ENCODE assay signal across 8 cellular contexts in genomic region chr9:136095495-136096058, GRCh38. TPM values are rescaled to one million over a fixed set of nuclear protein-coding genes. Genes with fewer than 3 reads are reported as not detected.
DNase-seq lines count a peak whose midpoint lies in the region; ATAC-seq, FAIRE-seq and TF ChIP-seq lines count a peak whose summit lies in the region.

No MANE protein-coding gene starts in this region.

- H2AFZ ChIP-seq in PC-3 (ENCODE audit: low read length) = peak overlapping the region; percentile 64

- peak overlapping the region; percentile 75 for H3K4me2 ChIP-seq in PC-3 (ENCODE audit: low read length)

- TF ChIP-seq CTCF in Caco-2 (IDR thresholded peaks at IDR 0.05; ENCODE audit: insufficient read depth in 1 of 2, low read depth in 1 of 2, low read length in 1 of 2, severe bottlenecking in 1 of 2, unreplicated experiment in 1 of 2) (no peak), PC-3 (conservative IDR thresholded peaks at IDR 0.05; ENCODE audit: low read depth, low read length) (no peak), dorsolateral prefrontal cortex (IDR thresholded peaks at IDR 0.05 in 54 of 56, conservative IDR thresholded peaks at IDR 0.05 in 2 of 56; ENCODE audit: low read depth in 1 of 56, partially characterized antibody in 56 of 56) (no peak), vagina (IDR thresholded peaks at IDR 0.05) (no peak), D721Med (IDR thresholded peaks at IDR 0.05; ENCODE audit: insufficient read depth, missing control alignments) (no peak), GM20000 (IDR thresholded peaks at IDR 0.05; ENCODE audit: extremely low read depth, missing control alignments) (no peak)

- H3K4me3 ChIP-seq in Caco-2 (ENCODE audit: low read depth, low read length) = peak overlapping the region; percentile 44
- H3K4me3 ChIP-seq in PC-3 (ENCODE audit: low read length) = peak overlapping the region; percentile 67
- peak overlapping the region; percentile 41 to 79 (median 65) for H3K4me3 ChIP-seq in dorsolateral prefrontal cortex
- H3K4me3 ChIP-seq in mesodermal cell (ENCODE audit: extremely low read depth, insufficient read depth, low read length, poor library complexity, severe bottlenecking) = peak overlapping the region; percentile 40
- peak overlapping the region; percentile 59 to 86 for H3K4me3 ChIP-seq in vagina

- H3K4me3 Mint-ChIP-seq in Caco-2 (ENCODE audit: unreplicated experiment) = peak overlapping the region; percentile 60

- peaks cover 38% of the 10 kb centered on the region for H3K79me2 ChIP-seq in PC-3 (ENCODE audit: low read length)

- H3K27ac Mint-ChIP-seq in Caco-2 (ENCODE audit: unreplicated experiment) = no peak overlapping the region

- ATAC-seq in PC-3 = peak; percentile 48
- no peak for ATAC-seq in GM21737 (IDR thresholded peaks at IDR 0.05; ENCODE audit: unreplicated experiment)

- H3K4me1 Mint-ChIP-seq in Caco-2 (ENCODE audit: low read depth, unreplicated experiment) = peaks cover 5% of the 10 kb centered on the region

- H3K4me1 ChIP-seq in Caco-2 = peaks cover 17% of the 10 kb centered on the region
- H3K4me1 ChIP-seq in PC-3 (ENCODE audit: insufficient read depth, low read length) = peaks cover 9% of the 10 kb centered on the region; the same call in 1 of the 2 replicates
- H3K4me1 ChIP-seq in mesodermal cell (ENCODE audit: control insufficient read depth, insufficient read depth, low read length, poor library complexity, severe bottlenecking) = peaks cover 41% of the 10 kb centered on the region
- H3K4me1 ChIP-seq in vagina = peaks cover 48% of the 10 kb centered on the region

- H3K9me3 ChIP-seq in Caco-2 = no peaks in the 10 kb centered on the region
- no peaks in the 10 kb centered on the region for H3K9me3 ChIP-seq in PC-3 (ENCODE audit: low read length)
- no peaks in the 10 kb centered on the region for H3K9me3 ChIP-seq in mesodermal cell (ENCODE audit: control insufficient read depth, low read length)
- H3K9me3 ChIP-seq in vagina = no peaks in the 10 kb centered on the region

- H4K20me1 ChIP-seq in PC-3 (ENCODE audit: low read length) = no peaks in the 10 kb centered on the region

- POLR2A ChIA-PET in Caco-2 (lab: Charles Lee) (interaction anchor here (0.5 to 2.0 kb wide), 2 partner anchors 23 to 633 kb away, joined by 4 to 6 read pairs; partner anchors contain the start of gene TMEM250), PC-3 (lab: Charles Lee; ENCODE audit: unreplicated experiment) (no interaction called here)

- H3K36me3 Mint-ChIP-seq in Caco-2 (ENCODE audit: insufficient read depth, unreplicated experiment) = peaks cover 9% of the 10 kb centered on the region

- H3K9me2 ChIP-seq in PC-3 (replicated peaks; ENCODE audit: low read length) = no peaks in the 10 kb centered on the region

- DNase-seq in Caco-2 (peak in 1 of 2 experiments; percentile 54), PC-3 (peak; percentile 25), dorsolateral prefrontal cortex (peak in 1 of 10 donors; percentile 51), vagina (ENCODE audit: extremely low spot score in 2 of 2) (no peak), D721Med (ENCODE audit: insufficient read length, low spot score) (no peak), GM20000 (ENCODE audit: low spot score) (no peak)

- H3K27me3 ChIP-seq in Caco-2 (replicated peaks; ENCODE audit: control insufficient read depth, insufficient read depth, low read length) = no peaks in the 10 kb centered on the region
- no peaks in the 10 kb centered on the region for H3K27me3 ChIP-seq in PC-3 (ENCODE audit: low read length)
- peaks cover 0 to 6% (median 0%) of the 10 kb centered on the region in 45 donors for H3K27me3 ChIP-seq in dorsolateral prefrontal cortex
- no peaks in the 10 kb centered on the region for H3K27me3 ChIP-seq in vagina

- H3K9me3 Mint-ChIP-seq in Caco-2 (ENCODE audit: unreplicated experiment) = no peaks in the 10 kb centered on the region

- H3K36me3 ChIP-seq in Caco-2 (ENCODE audit: control insufficient read depth, insufficient read depth, low read length) = no peaks in the 10 kb centered on the region
- no peaks in the 10 kb centered on the region for H3K36me3 ChIP-seq in PC-3 (ENCODE audit: low read depth, low read length)
- H3K36me3 ChIP-seq in mesodermal cell (ENCODE audit: control insufficient read depth, insufficient read depth, low read length) = no peaks in the 10 kb centered on the region
- no peaks in the 10 kb centered on the region for H3K36me3 ChIP-seq in vagina

- CTCF ChIA-PET in Caco-2 (lab: Charles Lee) = interaction anchor here (0.6 to 1.4 kb wide), 3 partner anchors 22 to 128 kb away, joined by 3 to 5 read pairs (median 5); no protein-coding TSS in a partner anchor
- CTCF ChIA-PET in PC-3 (lab: Charles Lee) = no interaction called here

- 7 to 9% methylated on average over 33 to 59 of the region's 73 CpGs for WGBS in mesodermal cell (ENCODE audit: insufficient coverage in 2 of 2), 2 experiments

- H3K27ac ChIP-seq in PC-3 (ENCODE audit: low read length) (no peak overlapping the region), dorsolateral prefrontal cortex (peak overlapping the region in 55 of 59 donors; percentile 7 to 92 (median 78)), mesodermal cell (ENCODE audit: low read depth, low read length, severe bottlenecking) (no peak overlapping the region), vagina (peak overlapping the region; percentile 87)

- no peak for FAIRE-seq in D721Med (lab: Jason Lieb, UNC)

- no peak for TF ChIP-seq POLR2A in vagina (IDR thresholded peaks at IDR 0.05)

- H3F3A ChIP-seq in PC-3 (ENCODE audit: low read length, unreplicated experiment) = no peaks in the 10 kb centered on the region

- no peaks in the 10 kb centered on the region for H3K27me3 Mint-ChIP-seq in Caco-2 (ENCODE audit: insufficient read depth, unreplicated experiment)

- intact Hi-C loops in Caco-2 (cut with micrococcal nuclease; ENCODE audit: unreplicated experiment) (loop anchor here (2.0 kb wide), 1 partner anchor 23 kb away; the partner anchor contains the start of gene TMEM250), PC-3 (cut with micrococcal nuclease) (no loop called here), dorsolateral prefrontal cortex (cut with DNase I) (no loop called here), vagina (cut with DNase I) (no loop called here)

- no TSS peak for BruUV-seq in Caco-2 (replicated peaks; lab: Mats Ljungman, UMichigan)
- BruUV-seq in PC-3 (replicated peaks; lab: Mats Ljungman, UMichigan) = no TSS peak

- no peak overlapping the region for H3K9ac ChIP-seq in PC-3 (ENCODE audit: low read length)

RNA-seq across cellular contexts. Expression of gene NACC2, which starts 0.5 kb away (rescaled TPM):
- total RNA-seq in Caco-2 (2022) = 20.3 and 22.0 TPM in 2 replicates
- total RNA-seq in PC-3 (2014; rRNA removed) = 12.3 and 16.5 TPM in 2 replicates
- total RNA-seq in dorsolateral prefrontal cortex = 100 to 1,000 TPM in 46 of 120 experiments, 10 to 100 TPM in 74; 55.9 to 246 (median 94.8) TPM
- 16.2 TPM for polyA plus RNA-seq in mesodermal cell (2013, experiment 1 of 2)
- polyA plus RNA-seq in mesodermal cell (2013, experiment 2 of 2) = 14.8 TPM
- 21.1 TPM for total RNA-seq in vagina

RNA-seq across cellular contexts. Expression of gene TMEM250, which starts 23.1 kb away (rescaled TPM):
- total RNA-seq in Caco-2 (2022) = 35.6 and 38.2 TPM in 2 replicates
- 62.3 and 64.7 TPM in 2 replicates for total RNA-seq in PC-3 (2014; rRNA removed)
- 10 to 100 TPM; 19.3 to 53.2 (median 34.1) TPM for total RNA-seq in dorsolateral prefrontal cortex
- 22.4 TPM for polyA plus RNA-seq in mesodermal cell (2013, experiment 1 of 2)
- polyA plus RNA-seq in mesodermal cell (2013, experiment 2 of 2) = 18.7 TPM
- 25.0 TPM for total RNA-seq in vagina

Comparison
In these comparisons a context has a peak if more than half of its experiments do, and no peak if none do; other contexts are left out.
1. H3K27ac ChIP-seq: peak in dorsolateral prefrontal cortex (55 of 59) and vagina (single experiment); none in PC-3 (single experiment) and mesodermal cell (single experiment).
2. Peak in every context shown above with its lines, with median percentiles within 50 percentile points of each other: H3K4me3 ChIP-seq.